In the genomic region with DNA sequence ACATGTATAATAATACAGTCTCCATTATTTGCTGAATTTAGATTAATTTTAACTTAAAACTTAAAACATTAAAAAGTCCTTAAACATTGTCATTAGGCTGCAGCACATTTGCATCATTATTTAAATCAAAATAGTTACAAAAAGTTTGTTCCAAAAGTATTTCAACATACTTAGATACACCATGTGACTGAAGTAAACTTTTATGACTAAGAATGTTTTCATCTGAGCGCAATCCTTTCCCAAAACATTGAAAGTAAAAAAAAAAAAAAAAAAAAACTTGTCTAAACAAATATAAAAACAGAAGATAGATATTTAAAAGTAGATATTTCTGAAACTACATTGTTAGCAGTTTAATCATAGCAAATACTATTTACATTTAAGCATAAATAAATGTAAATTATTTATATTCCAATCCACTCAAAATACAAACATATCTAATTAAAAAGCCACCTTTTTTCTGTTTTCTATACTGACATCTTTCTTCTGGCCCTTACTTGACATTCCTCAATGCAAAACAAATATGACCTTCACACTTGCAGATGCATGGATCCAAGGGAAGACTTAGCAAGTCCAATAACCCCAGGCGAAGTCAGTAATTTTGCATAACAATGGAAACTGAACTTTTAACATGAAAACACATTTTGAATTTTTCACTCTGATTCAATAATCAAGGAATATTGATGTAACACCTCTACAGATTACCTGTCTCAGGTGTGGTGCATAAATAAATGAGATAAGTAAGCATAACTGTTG, we compare ENCODE assay signal across 17 cellular contexts.
"Had no signal": no experiment of that assay in that cellular context is flagged by ENCODE, and none has a peak within 500 bp of the region (broad histone marks: within the 10 kb centered on the region; RNA-seq: fewer than 3 reads in every experiment).

No MANE protein-coding gene starts in this region.

- H3K27ac ChIP-seq: gastroesophageal sphincter, heart left ventricle, neutrophil, thyroid gland had no signal

- H3K4me3 ChIP-seq: gastroesophageal sphincter, heart left ventricle, thyroid gland had no signal

- H3K27ac Mint-ChIP-seq: activated B cell treated with CpG ODN at 0.5 μM for 24 hours; activated CD4-positive, alpha-beta memory T cell treated with anti-CD3 and anti-CD28 coated beads for 36 hours; activated naive CD8-positive, alpha-beta T cell; activated T-helper 1 cell treated with anti-CD3 and anti-CD28 coated beads, Interleukin-12 subunit alpha, Interleukin-12 subunit beta, Interleukin-2, Interleukin-4 antibody, amounts not matched to agents 30 ng/mL and 10 ng/mL and 1 ng/mL, durations not matched to agents 14 hours and 24 hours and 36 hours; effector memory CD8-positive, alpha-beta T cell; natural killer cell had no signal

- H3K27me3 Mint-ChIP-seq: activated B cell treated with CpG ODN at 0.5 μM for 24 hours; activated CD4-positive, alpha-beta memory T cell treated with anti-CD3 and anti-CD28 coated beads for 36 hours; activated naive CD8-positive, alpha-beta T cell; effector memory CD8-positive, alpha-beta T cell had no signal

- H3K27me3 ChIP-seq: gastroesophageal sphincter, heart left ventricle, neutrophil, thyroid gland had no signal

- DNase-seq: activated B cell treated with CpG ODN at 0.5 μM for 24 hours; activated CD4-positive, alpha-beta memory T cell treated with anti-CD3 and anti-CD28 coated beads for 36 hours; activated CD4-positive, alpha-beta T cell treated with anti-CD3 and anti-CD28 coated beads for 4 hours; activated gamma-delta T cell treated with Interleukin-2 at 50 U/mL for 16 hours; activated T-cell treated with anti-CD3 and anti-CD28 coated beads for 4 hours; amygdala; effector memory CD8-positive, alpha-beta T cell; heart left ventricle; natural killer cell; posterior cingulate gyrus; stimulated activated CD4-positive, alpha-beta T cell treated with anti-CD3 and anti-CD28 coated beads, Interleukin-2, amount 100 ng/mL, for 24 hours; stimulated activated naive CD4-positive, alpha-beta T cell treated with Interleukin-2 at 50 U/mL for 16 hours; thyroid gland had no signal

- H3K4me1 ChIP-seq: gastroesophageal sphincter, heart left ventricle, thyroid gland had no signal

- H3K4me3 Mint-ChIP-seq: activated B cell treated with CpG ODN at 0.5 μM for 24 hours; activated CD4-positive, alpha-beta memory T cell treated with anti-CD3 and anti-CD28 coated beads for 36 hours; activated naive CD8-positive, alpha-beta T cell; activated T-helper 1 cell treated with anti-CD3 and anti-CD28 coated beads, Interleukin-12 subunit alpha, Interleukin-12 subunit beta, Interleukin-2, Interleukin-4 antibody, amounts not matched to agents 30 ng/mL and 10 ng/mL and 1 ng/mL, durations not matched to agents 14 hours and 24 hours and 36 hours; effector memory CD8-positive, alpha-beta T cell; natural killer cell had no signal

- H3K36me3 ChIP-seq: neutrophil, thyroid gland had no signal

- H3K9me3 ChIP-seq: gastroesophageal sphincter, thyroid gland had no signal

- ATAC-seq: effector memory CD8-positive, alpha-beta T cell; gastroesophageal sphincter; heart left ventricle; natural killer cell had no signal

- H3K4me1 Mint-ChIP-seq: activated B cell treated with CpG ODN at 0.5 μM for 24 hours, natural killer cell had no signal
